In genomic region chr5:84688566-84688965, GRCh38 we compare ENCODE assay signal across 14 cellular contexts.
A peak's percentile ranks its signal among the peaks of the same experiment; 100 is the strongest.
DNase-seq lines count a peak whose midpoint lies in the region; ATAC-seq and TF ChIP-seq lines count a peak whose summit lies in the region.
"Had no signal": no experiment of that assay in that cellular context is flagged by ENCODE, and none has a peak within 500 bp of the region (broad histone marks: within the 10 kb centered on the region; RNA-seq: fewer than 3 reads in every experiment).

No MANE protein-coding gene starts in this region.

- no peak overlapping the region for H3K9ac ChIP-seq in skeletal muscle satellite cell (ENCODE audit: low read depth, low read length)

- WGBS in spleen, 5 donors: 43 to 54% (median 51%) methylated on average over 3 of the region's 3 CpGs

- H3K36me3 ChIP-seq in skeletal muscle satellite cell (ENCODE audit: insufficient read depth, low read length) (no peaks in the 10 kb centered on the region), spleen (no peaks in the 10 kb centered on the region), left lung (no peaks in the 10 kb centered on the region)
- H3K36me3 ChIP-seq: upper lobe of right lung had no signal

- H3K4me1 ChIP-seq in skeletal muscle satellite cell (ENCODE audit: control insufficient read depth, insufficient read depth, low read length) (no peaks in the 10 kb centered on the region), spleen (no peaks in the 10 kb centered on the region), left lung (no peaks in the 10 kb centered on the region)
- H3K4me1 ChIP-seq: A549, body of pancreas, upper lobe of right lung had no signal

- no peak overlapping the region for H3K4me3 ChIP-seq in cardiac fibroblast (replicated peaks in 1 of 2; ENCODE audit: low read depth in 2 of 2, low read length in 2 of 2)
- no peak overlapping the region for H3K4me3 ChIP-seq in skeletal muscle satellite cell (ENCODE audit: low read length)
- H3K4me3 ChIP-seq in spleen: no peak overlapping the region
- H3K4me3 ChIP-seq in left lung: no peak overlapping the region
- H3K4me3 ChIP-seq: A549, body of pancreas, upper lobe of right lung had no signal

- DNase-seq in NCI-H524 (lab: John Stamatoyannopoulos, UW): peak; percentile 6 to 43
- DNase-seq in NCI-H524 treated with DMSO at 0.1 percent for 48 hours (lab: John Stamatoyannopoulos, UW): no peak
- peak; percentile 88 for DNase-seq in NCI-H69 (lab: John Stamatoyannopoulos, UW)
- DNase-seq in cardiac fibroblast (ENCODE audit: low read depth in 2 of 2): peak; percentile 67 to 96
- DNase-seq in spleen: no peak
- no peak for DNase-seq in left lung
- DNase-seq in medulla oblongata (ENCODE audit: extremely low spot score): no peak
- DNase-seq: activated T-cell treated with anti-CD3 and anti-CD28 coated beads, Interleukin-2, amount 50 U/mL, for 4 hours; body of pancreas; midbrain; stimulated activated CD8-positive, alpha-beta memory T cell treated with anti-CD3 and anti-CD28 coated beads, Interleukin-4, amount 100 ng/mL, for 48 hours; upper lobe of right lung had no signal

- no peak for ATAC-seq in left lung
- ATAC-seq: A549; activated T-cell treated with anti-CD3 and anti-CD28 coated beads, Interleukin-2, amount 50 U/mL, for 4 hours; body of pancreas; upper lobe of right lung had no signal

- TF ChIP-seq POLR2A in spleen (IDR thresholded peaks at IDR 0.05): no peak

- H3K27ac ChIP-seq in spleen: no peak overlapping the region
- no peak overlapping the region for H3K27ac ChIP-seq in left lung
- H3K27ac ChIP-seq: A549, body of pancreas, upper lobe of right lung had no signal

- peak overlapping the region; percentile 12 for H3K4me2 ChIP-seq in skeletal muscle satellite cell (ENCODE audit: low read length)
- H3K4me2 ChIP-seq: A549 had no signal

- H3K9me3 ChIP-seq in skeletal muscle satellite cell (replicated peaks; ENCODE audit: low read length) (no peaks in the 10 kb centered on the region), spleen (peaks cover 0 to 9% (median 0%) of the 10 kb centered on the region in 8 donors), left lung (peaks cover 0 to 6% of the 10 kb centered on the region in 2 donors)
- H3K9me3 ChIP-seq: A549, body of pancreas, upper lobe of right lung had no signal

- TF ChIP-seq CTCF in cardiac fibroblast (IDR thresholded peaks at IDR 0.05; ENCODE audit: low read depth, low read length): no peak
- TF ChIP-seq CTCF in spleen (IDR thresholded peaks at IDR 0.05 in 8 of 11, conservative IDR thresholded peaks at IDR 0.05 in 3 of 11): no peak
- no peak for TF ChIP-seq CTCF in left lung (IDR thresholded peaks at IDR 0.05)

- intact Hi-C loops in spleen (cut with DNase I; ENCODE audit: low total_unique reads): no loop called here
- intact Hi-C loops in left lung (cut with DNase I): no loop called here

- H3K27me3 ChIP-seq in skeletal muscle satellite cell (ENCODE audit: control insufficient read depth, insufficient read depth, low read length) (no peaks in the 10 kb centered on the region), spleen (replicated peaks in 1 of 7) (no peaks in the 10 kb centered on the region), left lung (no peaks in the 10 kb centered on the region)
- H3K27me3 ChIP-seq: body of pancreas, upper lobe of right lung had no signal

Comparison
In these comparisons a context has a peak if more than half of its experiments do, and no peak if none do; other contexts are left out.
1. DNase-seq: peak in NCI-H524 (2 of 2), NCI-H69 (single experiment) and cardiac fibroblast (2 of 2); none in NCI-H524 treated with DMSO at 0.1 percent for 48 hours (single experiment), spleen (single experiment), left lung (0 of 2) and medulla oblongata (single experiment).